Comparison of ENCODE assay signal across 4 cellular contexts in genomic region chr1:247642742-247643141, GRCh38. TPM values are rescaled to one million over a fixed set of nuclear protein-coding genes. Genes with fewer than 3 reads are reported as not detected.
"Had no signal": no experiment of that assay in that cellular context is flagged by ENCODE, and none has a peak within 500 bp of the region (broad histone marks: within the 10 kb centered on the region; RNA-seq: fewer than 3 reads in every experiment).

No MANE protein-coding gene starts in this region.

- DNase-seq: GDM1, GF-D8 had no signal

- ATAC-seq: GM12878 had no signal

- H3K4me3 ChIP-seq: GM12878 had no signal

RNA-seq across cellular contexts. Expression of gene OR13G1, which starts 36.8 kb away (rescaled TPM):
- total RNA-seq: G401, GM12878 had no signal

RNA-seq across cellular contexts. Expression of gene OR2G3, which starts 37.4 kb away (rescaled TPM):
- total RNA-seq: G401, GM12878 had no signal

RNA-seq across cellular contexts. Expression of gene OR2G2, which starts 54.6 kb away (rescaled TPM):
- total RNA-seq: G401, GM12878 had no signal
